ENCODE assay signal across 1 cellular context in genomic region chr2:111116016-111116746, GRCh38.
TF ChIP-seq lines count a peak whose summit lies in the region.

No MANE protein-coding gene starts in this region.

TF ChIP-seq in GM12878, 131 proteins besides CTCF, POLR2A, EP300 and RAD21 (continued from another document):
- TF ChIP-seq, protein P1, sequence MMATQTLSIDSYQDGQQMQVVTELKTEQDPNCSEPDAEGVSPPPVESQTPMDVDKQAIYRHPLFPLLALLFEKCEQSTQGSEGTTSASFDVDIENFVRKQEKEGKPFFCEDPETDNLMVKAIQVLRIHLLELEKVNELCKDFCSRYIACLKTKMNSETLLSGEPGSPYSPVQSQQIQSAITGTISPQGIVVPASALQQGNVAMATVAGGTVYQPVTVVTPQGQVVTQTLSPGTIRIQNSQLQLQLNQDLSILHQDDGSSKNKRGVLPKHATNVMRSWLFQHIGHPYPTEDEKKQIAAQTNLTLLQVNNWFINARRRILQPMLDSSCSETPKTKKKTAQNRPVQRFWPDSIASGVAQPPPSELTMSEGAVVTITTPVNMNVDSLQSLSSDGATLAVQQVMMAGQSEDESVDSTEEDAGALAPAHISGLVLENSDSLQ (IDR thresholded peaks at IDR 0.05), result peak; percentile 48; the same call in 1 of the 2 replicates
